ENCODE assay signal across 10 cellular contexts in the genomic region with DNA sequence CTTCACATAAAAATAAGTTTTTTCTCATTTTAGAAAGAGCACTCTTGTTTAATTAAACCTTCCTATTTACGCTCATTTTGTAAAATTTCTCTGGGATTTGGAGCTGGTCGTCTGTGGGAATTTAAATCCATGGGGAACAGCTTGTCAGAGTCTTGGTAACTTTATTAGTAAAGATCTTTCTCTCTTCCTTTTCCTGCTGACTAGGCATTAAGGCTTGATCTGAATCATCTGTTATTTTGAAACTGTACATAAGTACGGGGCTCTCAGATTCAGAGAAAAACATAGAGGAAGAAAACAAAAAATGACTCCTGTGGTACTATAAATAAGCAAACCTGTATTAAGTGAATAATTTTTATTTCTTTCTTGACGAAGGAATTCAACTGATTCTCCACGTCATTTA.
"Had no signal": no experiment of that assay in that cellular context is flagged by ENCODE, and none has a peak within 500 bp of the region (broad histone marks: within the 10 kb centered on the region; RNA-seq: fewer than 3 reads in every experiment).

No MANE protein-coding gene starts in this region.

- H3K9me3 ChIP-seq: HAP-1 had no signal

- ATAC-seq: HCT116 had no signal

- H3K4me1 ChIP-seq: HAP-1 had no signal

- H3K27ac ChIP-seq: GM23248, KMS-11 had no signal

- H3K4me2 ChIP-seq: KMS-11 had no signal

- H3K36me3 ChIP-seq: HAP-1 had no signal

- H2AFZ ChIP-seq: GM23248 had no signal

- H3K9ac ChIP-seq: GM23248, KMS-11 had no signal

- H3K4me3 ChIP-seq: GM23248, HAP-1 had no signal

- DNase-seq: GM23248, GOT3, HFFc6, Karpas-422, KBM-7 had no signal

- FAIRE-seq: H54, HTR-8/SVneo had no signal
